In genomic region chr5:69024241-69024651, GRCh38 we compare ENCODE assay signal across 8 cellular contexts.
DNase-seq lines count a peak whose midpoint lies in the region; ATAC-seq and TF ChIP-seq lines count a peak whose summit lies in the region.

No MANE protein-coding gene starts in this region.

- ATAC-seq in DND-41 (ENCODE audit: insufficient read depth, low read depth) (peak; percentile 91), left cardiac atrium (peak; percentile 44 to 52), HG03520 (IDR thresholded peaks at IDR 0.05; ENCODE audit: unreplicated experiment) (no peak), GM21576 (IDR thresholded peaks at IDR 0.05; ENCODE audit: unreplicated experiment) (no peak)

- no peak for TF ChIP-seq POLR2A in NB4 (IDR thresholded peaks at IDR 0.05; ENCODE audit: extremely low read depth, insufficient read length)

- intact Hi-C loops in activated CD4-positive, alpha-beta memory T cell treated with anti-CD3 and anti-CD28 coated beads for 36 hours (cut with micrococcal nuclease) = loop anchor here (10.0 kb wide), 1 partner anchor 61 kb away; no protein-coding TSS in a partner anchor
- intact Hi-C loops in left cardiac atrium (cut with DNase I) = no loop called here

- H3K9me3 ChIP-seq in DND-41 (ENCODE audit: insufficient read depth, low read length, severe bottlenecking) = no peaks in the 10 kb centered on the region

- H3K36me3 ChIP-seq in DND-41 (ENCODE audit: insufficient read depth, low read length) = no peaks in the 10 kb centered on the region

- H2AFZ ChIP-seq in DND-41 (ENCODE audit: low read depth, low read length) = peak overlapping the region; percentile 45; the same call in 1 of the 2 replicates

- peak; percentile 43 for DNase-seq in DND-41
- peak; percentile 78 for DNase-seq in NB4 (ENCODE audit: low read depth)
- DNase-seq in activated CD4-positive, alpha-beta memory T cell treated with anti-CD3 and anti-CD28 coated beads for 36 hours = peak; percentile 20
- no peak for DNase-seq in left cardiac atrium
- DNase-seq in stromal cell of bone marrow (ENCODE audit: low read depth) = peak; percentile 9

- H3K27me3 ChIP-seq in DND-41 (ENCODE audit: insufficient read depth, low read length, poor library complexity) = no peaks in the 10 kb centered on the region

- no peaks in the 10 kb centered on the region for H3K4me1 ChIP-seq in DND-41 (ENCODE audit: insufficient read depth, low read length)

- H3K4me3 ChIP-seq in DND-41 (ENCODE audit: low read depth in 1 of 2, low read length in 2 of 2) (no peak overlapping the region), NB4 (ENCODE audit: low read depth, low read length) (no peak overlapping the region)

- no peak overlapping the region for H3K4me3 Mint-ChIP-seq in activated CD4-positive, alpha-beta memory T cell treated with anti-CD3 and anti-CD28 coated beads for 36 hours

- peak overlapping the region; percentile 57 for H3K27ac Mint-ChIP-seq in activated CD4-positive, alpha-beta memory T cell treated with anti-CD3 and anti-CD28 coated beads for 36 hours

- H3K27ac ChIP-seq in 22Rv1 (no peak overlapping the region), DND-41 (ENCODE audit: low read length) (no peak overlapping the region)

- POLR2A ChIA-PET in activated CD4-positive, alpha-beta memory T cell treated with anti-CD3 and anti-CD28 coated beads for 36 hours (lab: Charles Lee) = no interaction called here

- H3K9ac ChIP-seq in DND-41 (ENCODE audit: low read depth, low read length) = no peak overlapping the region

- H3K36me3 Mint-ChIP-seq in activated CD4-positive, alpha-beta memory T cell treated with anti-CD3 and anti-CD28 coated beads for 36 hours = no peaks in the 10 kb centered on the region

- H4K20me1 ChIP-seq in DND-41 (ENCODE audit: insufficient read depth, low read length) = no peaks in the 10 kb centered on the region

- TF ChIP-seq CTCF in 22Rv1 (IDR thresholded peaks at IDR 0.05) (peak; percentile 81), DND-41 (IDR thresholded peaks at IDR 0.05; ENCODE audit: borderline replicate concordance, extremely low read depth, low read length, poor library complexity, severe bottlenecking) (peak; percentile 83), NB4 (IDR thresholded peaks at IDR 0.05; ENCODE audit: low read depth, low read length) (peak; percentile 78)

- no peaks in the 10 kb centered on the region for H3K9me3 Mint-ChIP-seq in activated CD4-positive, alpha-beta memory T cell treated with anti-CD3 and anti-CD28 coated beads for 36 hours

- no peak overlapping the region for H3K4me2 ChIP-seq in DND-41 (ENCODE audit: insufficient read depth, low read length)

- CTCF ChIA-PET in activated CD4-positive, alpha-beta memory T cell treated with anti-CD3 and anti-CD28 coated beads for 36 hours (lab: Charles Lee) = interaction anchor here (0.6 to 1.6 kb wide), 7 partner anchors 9 to 755 kb away, joined by 3 to 6 read pairs (median 4); partner anchors contain the start of gene SLC30A5

- peaks cover 6% of the 10 kb centered on the region for H3K27me3 Mint-ChIP-seq in activated CD4-positive, alpha-beta memory T cell treated with anti-CD3 and anti-CD28 coated beads for 36 hours

- no peaks in the 10 kb centered on the region for H3K4me1 Mint-ChIP-seq in activated CD4-positive, alpha-beta memory T cell treated with anti-CD3 and anti-CD28 coated beads for 36 hours (ENCODE audit: low read depth)

- no peaks in the 10 kb centered on the region for H3K79me2 ChIP-seq in DND-41 (ENCODE audit: insufficient read depth, low read length)

Comparison
In these comparisons a context has a peak if more than half of its experiments do, and no peak if none do; other contexts are left out.
1. ATAC-seq: peak in DND-41 (single experiment) and left cardiac atrium (2 of 2); none in HG03520 (single experiment) and GM21576 (single experiment).
2. Peak in every context shown above with its lines, with median percentiles within 50 percentile points of each other: CTCF ChIP-seq.